9 cellular contexts compared by ENCODE assay signal in genomic region chr4:166146806-166147540, GRCh38.
"Had no signal": no experiment of that assay in that cellular context is flagged by ENCODE, and none has a peak within 500 bp of the region (broad histone marks: within the 10 kb centered on the region; RNA-seq: fewer than 3 reads in every experiment).

No MANE protein-coding gene starts in this region.

- H3K4me3 ChIP-seq: dorsolateral prefrontal cortex, mucosa of descending colon, smooth muscle cell had no signal

- ATAC-seq: activated CD4-positive, CD25-positive, alpha-beta regulatory T cell treated with anti-CD3 and anti-CD28 coated beads, Interleukin-2, amount 50 U/mL, for 24 hours; activated naive CD4-positive, alpha-beta T cell treated with anti-CD3 and anti-CD28 coated beads, Interleukin-2, amount 50 U/mL, for 72 hours; left colon; mucosa of descending colon; naive thymus-derived CD8-positive, alpha-beta T cell; right cardiac atrium had no signal

- H3K4me2 ChIP-seq: smooth muscle cell had no signal

- DNase-seq: foreskin fibroblast; left colon; mucosa of descending colon; naive thymus-derived CD8-positive, alpha-beta T cell; right cardiac atrium had no signal

- H3K9me3 ChIP-seq: mucosa of descending colon had no signal
